In the genomic region with DNA sequence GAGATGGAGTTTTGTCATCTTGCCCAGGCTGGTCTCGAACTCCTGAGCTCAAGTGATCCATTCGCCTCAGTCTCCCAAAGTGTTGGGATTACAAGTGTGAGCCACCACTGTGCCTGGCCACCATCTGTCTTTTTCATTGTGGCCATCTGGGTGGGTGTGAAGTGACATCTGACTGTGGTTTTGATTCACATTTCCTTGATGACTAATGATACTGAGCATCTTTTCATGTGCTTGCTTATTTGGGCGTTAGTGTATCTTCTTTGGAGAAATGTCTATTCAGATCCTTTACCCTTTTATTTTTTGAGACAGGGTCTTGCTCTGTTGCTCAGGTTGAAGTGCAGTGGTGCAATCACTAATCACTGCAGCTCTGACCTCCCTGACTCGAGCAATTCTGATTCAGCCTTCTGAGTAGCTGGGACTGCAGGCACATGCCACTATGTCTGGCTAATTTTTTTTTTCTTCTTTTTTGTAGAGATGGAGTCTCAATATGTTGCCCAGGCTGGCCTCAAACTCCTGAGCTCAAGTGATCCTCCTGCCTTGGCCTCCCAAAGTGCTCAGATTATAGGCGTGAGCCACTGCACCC, we compare ENCODE assay signal across 11 cellular contexts. TPM values are rescaled to one million over a fixed set of nuclear protein-coding genes. Genes with fewer than 3 reads are reported as not detected.
A peak's percentile ranks its signal among the peaks of the same experiment; 100 is the strongest.
DNase-seq lines count a peak whose midpoint lies in the region; ATAC-seq, FAIRE-seq and TF ChIP-seq lines count a peak whose summit lies in the region.
"Had no signal": no experiment of that assay in that cellular context is flagged by ENCODE, and none has a peak within 500 bp of the region (broad histone marks: within the 10 kb centered on the region; RNA-seq: fewer than 3 reads in every experiment).

No MANE protein-coding gene starts in this region.

- no peak overlapping the region for H3K4me3 ChIP-seq in SK-N-SH (ENCODE audit: low read depth in 2 of 2, low read length in 1 of 2)
- no peak overlapping the region for H3K4me3 ChIP-seq in endothelial cell of umbilical vein (replicated peaks in 1 of 3; ENCODE audit: insufficient read depth in 1 of 3, low read depth in 1 of 3, low read length in 3 of 3)
- no peak overlapping the region for H3K4me3 ChIP-seq in sigmoid colon
- H3K4me3 ChIP-seq: dorsolateral prefrontal cortex had no signal

- H3K27me3 ChIP-seq in SK-N-SH (ENCODE audit: insufficient read depth) (no peaks in the 10 kb centered on the region), endothelial cell of umbilical vein (ENCODE audit: control insufficient read depth in 2 of 2, insufficient read depth in 2 of 2, low read length in 2 of 2) (no peaks in the 10 kb centered on the region), sigmoid colon (no peaks in the 10 kb centered on the region)
- H3K27me3 ChIP-seq: dorsolateral prefrontal cortex had no signal

- peak overlapping the region in 1 of 2 experiments; percentile 32; a peak in 2 of 4 replicates for H3K27ac ChIP-seq in SK-N-SH (ENCODE audit: low read depth in 2 of 2, low read length in 1 of 2)
- no peak overlapping the region for H3K27ac ChIP-seq in endothelial cell of umbilical vein (ENCODE audit: insufficient read depth, low read depth, low read length)
- H3K27ac ChIP-seq in sigmoid colon, result no peak overlapping the region
- H3K27ac ChIP-seq: dorsolateral prefrontal cortex had no signal

- intact Hi-C loops in endothelial cell of umbilical vein (cut with micrococcal nuclease) (no loop called here), sigmoid colon (cut with DNase I) (no loop called here)

- no peak for TF ChIP-seq POLR2A in endothelial cell of umbilical vein (IDR thresholded peaks at IDR 0.05; ENCODE audit: low read depth, low read length)
- TF ChIP-seq POLR2A in sigmoid colon (IDR thresholded peaks at IDR 0.05), result no peak
- TF ChIP-seq POLR2A in GM12891 (IDR thresholded peaks at IDR 0.05; ENCODE audit: low read depth, low read length), result no peak

- H3K9me3 ChIP-seq in SK-N-SH (no peaks in the 10 kb centered on the region), endothelial cell of umbilical vein (replicated peaks; ENCODE audit: control insufficient read depth, insufficient read depth, low read length) (no peaks in the 10 kb centered on the region), sigmoid colon (no peaks in the 10 kb centered on the region)

- ATAC-seq in stimulated activated naive CD8-positive, alpha-beta T cell treated with anti-CD3 and anti-CD28 coated beads, Interleukin-15, Interleukin-2, amounts not matched to agents 100 U/mL and 50 U/mL, for 24 hours, result peak; percentile 94
- ATAC-seq in HG02852 (IDR thresholded peaks at IDR 0.05; ENCODE audit: unreplicated experiment), result no peak

- no peak for TF ChIP-seq RAD21 in SK-N-SH (IDR thresholded peaks at IDR 0.05; ENCODE audit: low read length)

- peaks cover 3 to 25% of the 10 kb centered on the region in 2 experiments; a peak in 1 of 4 replicates for H3K4me1 ChIP-seq in SK-N-SH (ENCODE audit: control insufficient read depth in 1 of 2, insufficient read depth in 2 of 2, low read depth in 1 of 2, low read length in 1 of 2)
- H3K4me1 ChIP-seq in endothelial cell of umbilical vein (ENCODE audit: control insufficient read depth, extremely low read depth, insufficient read depth, low read length), result peaks cover 12% of the 10 kb centered on the region
- peaks cover 0 to 24% (median 13%) of the 10 kb centered on the region in 4 donors for H3K4me1 ChIP-seq in sigmoid colon

- dilution Hi-C loops in endothelial cell of umbilical vein (cut with MboI; ENCODE audit: extremely low pct_ligation_motif_present, low sequenced_read_pairs), result no loop called here

- H3K9me1 ChIP-seq in endothelial cell of umbilical vein (replicated peaks; ENCODE audit: control insufficient read depth, extremely low read depth, insufficient read depth, low read length), result no peaks in the 10 kb centered on the region

- peaks cover 24% of the 10 kb centered on the region for H3F3A ChIP-seq in SK-N-SH (replicated peaks; ENCODE audit: insufficient read depth)

- POLR2A ChIA-PET in SK-N-SH (lab: Yijun Ruan, JAX) (no interaction called here), endothelial cell of umbilical vein (lab: Charles Lee) (no interaction called here)

- CTCF ChIA-PET in SK-N-SH (lab: Yijun Ruan, JAX) (interaction anchor here (1.4 kb wide), 1 partner anchor 19 kb away, joined by 4 read pairs; no protein-coding TSS in a partner anchor), endothelial cell of umbilical vein (lab: Charles Lee) (interaction anchor here (0.7 to 1.7 kb wide), 5 partner anchors 10 to 237 kb away, joined by 3 to 5 read pairs (median 3); no protein-coding TSS in a partner anchor)

- H3K9me2 ChIP-seq in SK-N-SH, result no peaks in the 10 kb centered on the region

- H3K9ac ChIP-seq in SK-N-SH (no peak overlapping the region), endothelial cell of umbilical vein (replicated peaks; ENCODE audit: extremely low read depth, insufficient read depth, low read length) (no peak overlapping the region)

- peaks cover 3 to 20% of the 10 kb centered on the region in 2 experiments for H3K36me3 ChIP-seq in SK-N-SH (replicated peaks in 1 of 2; ENCODE audit: control insufficient read depth in 1 of 2, insufficient read depth in 2 of 2, low read length in 1 of 2)
- H3K36me3 ChIP-seq in endothelial cell of umbilical vein (ENCODE audit: control insufficient read depth in 2 of 2, extremely low read depth in 1 of 2, insufficient read depth in 2 of 2, low read length in 2 of 2), result peaks cover 0 to 2% of the 10 kb centered on the region in 2 experiments
- H3K36me3 ChIP-seq in sigmoid colon, result peaks cover 0 to 14% (median 6%) of the 10 kb centered on the region in 4 donors

- FAIRE-seq in endothelial cell of umbilical vein (lab: Jason Lieb, UNC) (no peak), GM12891 (lab: Jason Lieb, UNC) (no peak)

- H3K4me2 ChIP-seq in SK-N-SH (no peak overlapping the region), endothelial cell of umbilical vein (ENCODE audit: insufficient read depth, low read length) (no peak overlapping the region)

- no peak for TF ChIP-seq CTCF in SK-N-SH (IDR thresholded peaks at IDR 0.05)
- TF ChIP-seq CTCF in endothelial cell of umbilical vein (IDR thresholded peaks at IDR 0.05; ENCODE audit: extremely low read depth in 1 of 2, insufficient read depth in 1 of 2, low read depth in 1 of 2, low read length in 2 of 2), result no peak
- TF ChIP-seq CTCF in sigmoid colon (IDR thresholded peaks at IDR 0.05), result no peak

- DNase-seq in stimulated activated CD4-positive, alpha-beta T cell treated with anti-CD3 and anti-CD28 coated beads, Interleukin-15, amount 100 ng/mL, for 24 hours, result peak; percentile 32
- no peak for DNase-seq in stimulated activated CD4-positive, alpha-beta T cell treated with anti-CD3 and anti-CD28 coated beads, Interleukin-4, amount 100 ng/mL, for 24 hours
- no peak for DNase-seq in SK-N-SH
- DNase-seq in endothelial cell of umbilical vein (ENCODE audit: low read depth, low spot score), result peak; percentile 6
- DNase-seq in stimulated activated naive CD8-positive, alpha-beta T cell treated with anti-CD3 and anti-CD28 coated beads, Interleukin-15, Interleukin-2, amounts not matched to agents 100 U/mL and 50 U/mL, for 24 hours, result peak; percentile 38
- no peak for DNase-seq in sigmoid colon
- no peak for DNase-seq in GM12891 (ENCODE audit: insufficient read length, low spot score)
- DNase-seq: dorsolateral prefrontal cortex, hypothalamus, NCI-H446 had no signal

- H2AFZ ChIP-seq in SK-N-SH (ENCODE audit: low read depth) (no peak overlapping the region), endothelial cell of umbilical vein (ENCODE audit: low read depth, low read length) (no peak overlapping the region)

- BruUV-seq in endothelial cell of umbilical vein (replicated peaks; lab: Mats Ljungman, UMichigan), result no TSS peak

- 67% methylated on average over 5 of the region's 5 CpGs for WGBS in SK-N-SH (ENCODE audit: low lambda C conversion rate)
- WGBS in sigmoid colon, 2 donors, result 89 to 93% methylated on average over 5 of the region's 5 CpGs

- H4K20me1 ChIP-seq in SK-N-SH (ENCODE audit: insufficient read depth) (no peaks in the 10 kb centered on the region), endothelial cell of umbilical vein (replicated peaks; ENCODE audit: control insufficient read depth, extremely low read depth, insufficient read depth, low read length) (no peaks in the 10 kb centered on the region)

- no peak; a peak in 1 of 4 replicates for TF ChIP-seq EP300 in SK-N-SH (IDR thresholded peaks at IDR 0.05; ENCODE audit: borderline replicate concordance in 1 of 2, low read depth in 1 of 2, low read length in 1 of 2)
- no peak for TF ChIP-seq EP300 in sigmoid colon (IDR thresholded peaks at IDR 0.05)

- H3K79me2 ChIP-seq in SK-N-SH (ENCODE audit: insufficient read depth) (no peaks in the 10 kb centered on the region), endothelial cell of umbilical vein (ENCODE audit: control insufficient read depth, insufficient read depth, low read length) (no peaks in the 10 kb centered on the region)

TF ChIP-seq in SK-N-SH, 30 proteins besides CTCF, POLR2A, EP300 and RAD21 (continues in another document):
- no peak for TF ChIP-seq CHD2 (IDR thresholded peaks at IDR 0.05; ENCODE audit: low read length, partially characterized antibody)
- no peak for TF ChIP-seq GATA2 (CRISPR knock-in tag; IDR thresholded peaks at IDR 0.05)

TF ChIP-seq in endothelial cell of umbilical vein, 7 proteins besides CTCF, POLR2A, EP300 and RAD21:
- TF ChIP-seq FOS (IDR thresholded peaks at IDR 0.05; ENCODE audit: borderline replicate concordance, insufficient read depth, low read length), result peak; percentile 47
- no peak for TF ChIP-seq POLR2AphosphoS5 (IDR thresholded peaks at IDR 0.05; ENCODE audit: insufficient read depth, low read depth, low read length)

TF ChIP-seq in GM12891, 5 proteins besides CTCF, POLR2A, EP300 and RAD21:
- no peak for TF ChIP-seq POLR2AphosphoS5 (IDR thresholded peaks at IDR 0.05; ENCODE audit: low read depth, low read length)

RNA-seq across cellular contexts. Expression of gene ERN1, which starts 54.0 kb away (rescaled TPM):
- polyA plus RNA-seq in SK-N-SH (2012; rRNA removed), result 6.9 and 7.3 TPM in 2 replicates
- 5.2 and 6.2 TPM in 2 replicates for polyA plus RNA-seq in SK-N-SH (2012; cell fraction: cytosol; rRNA removed)
- polyA plus RNA-seq in SK-N-SH (2012; cell fraction: nucleus; rRNA removed), result 11.4 and 12.2 TPM in 2 replicates
- 14.7 and 21.5 TPM in 2 replicates for total RNA-seq in endothelial cell of umbilical vein
- polyA plus RNA-seq in endothelial cell of umbilical vein, result 8.3 and 9.1 TPM in 2 replicates
- 6.7 and 7.2 TPM in 2 replicates for polyA plus RNA-seq in endothelial cell of umbilical vein (2011; cell fraction: cytosol; rRNA removed)
- 24.2 and 25.2 TPM in 2 replicates for polyA plus RNA-seq in endothelial cell of umbilical vein (2011; cell fraction: nucleus; rRNA removed)
- polyA plus RNA-seq in endothelial cell of umbilical vein (2012), result 7.8 and 8.7 TPM in 2 replicates
- 17.7 and 31.3 TPM in 2 replicates for polyA minus RNA-seq in endothelial cell of umbilical vein
- 10.1 TPM for polyA minus RNA-seq in endothelial cell of umbilical vein (2011; cell fraction: cytosol; rRNA and poly(A)+ RNA removed)
- polyA minus RNA-seq in endothelial cell of umbilical vein (2011; cell fraction: nucleus; rRNA and poly(A)+ RNA removed), result 28.5 and 35.8 TPM in 2 replicates
- 1 to 10 TPM; 7.1 to 9.4 (median 8.2) TPM for total RNA-seq in sigmoid colon
- 1 to 10 TPM; 1.2 to 8.3 (median 1.6) TPM for polyA plus RNA-seq in sigmoid colon
- 2.2 TPM for polyA plus RNA-seq in GM12891 (2012; ENCODE audit: low read depth, missing spikeins)

Comparison
In these comparisons a context has a peak if more than half of its experiments do, and no peak if none do; other contexts are left out.
1. DNase-seq: peak in stimulated activated CD4-positive, alpha-beta T cell treated with anti-CD3 and anti-CD28 coated beads, Interleukin-15, amount 100 ng/mL, for 24 hours (single experiment), endothelial cell of umbilical vein (single experiment) and stimulated activated naive CD8-positive, alpha-beta T cell treated with anti-CD3 and anti-CD28 coated beads, Interleukin-15, Interleukin-2, amounts not matched to agents 100 U/mL and 50 U/mL, for 24 hours (single experiment); none in stimulated activated CD4-positive, alpha-beta T cell treated with anti-CD3 and anti-CD28 coated beads, Interleukin-4, amount 100 ng/mL, for 24 hours (single experiment), SK-N-SH (single experiment), sigmoid colon (single experiment) and GM12891 (single experiment).